9 cellular contexts compared by ENCODE assay signal in the genomic region with DNA sequence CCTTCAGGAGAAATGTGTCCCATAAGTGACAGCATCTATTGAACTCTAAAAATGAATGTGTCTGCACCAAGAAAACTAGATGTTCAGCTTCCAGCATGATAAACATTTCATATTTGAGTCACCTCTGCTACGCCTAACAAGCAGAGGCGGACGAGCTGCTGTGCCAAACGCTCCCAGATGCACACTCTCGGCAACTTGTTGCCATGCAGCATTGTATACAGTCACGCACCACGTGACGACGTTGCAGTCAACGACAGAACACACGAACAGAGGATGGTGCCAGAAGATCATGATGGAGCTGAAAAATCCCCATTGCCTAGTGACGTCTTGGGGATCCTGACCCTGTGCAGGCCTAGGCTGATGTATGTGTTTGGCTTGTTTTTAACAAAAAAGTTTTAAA.
DNase-seq lines count a peak whose midpoint lies in the region; ATAC-seq, FAIRE-seq and TF ChIP-seq lines count a peak whose summit lies in the region.
"Had no signal": no experiment of that assay in that cellular context is flagged by ENCODE, and none has a peak within 500 bp of the region (broad histone marks: within the 10 kb centered on the region; RNA-seq: fewer than 3 reads in every experiment).

No MANE protein-coding gene starts in this region.

- H3K4me1 Mint-ChIP-seq in HFFc6 (ENCODE audit: low read depth), result peaks cover 17% of the 10 kb centered on the region

- WGBS in pancreas, 2 donors, result 68 to 74% methylated on average over 12 of the region's 12 CpGs

- intact Hi-C loops in pancreas (cut with DNase I), result no loop called here

- no peak overlapping the region for H3K4me3 Mint-ChIP-seq in HFFc6

- DNase-seq in GM06990 (ENCODE audit: extremely low read depth, insufficient read length) (peak; percentile 63), NCI-H1105 (lab: John Stamatoyannopoulos, UW) (peak; percentile 92), astrocyte of the hippocampus (ENCODE audit: low read depth, low spot score) (peak; percentile 80), pancreas (no peak), HFFc6 (no peak), mesenteric fat pad (ENCODE audit: low spot score) (no peak), NCI-H187 treated with DMSO at 0.1 percent for 48 hours (lab: John Stamatoyannopoulos, UW) (no peak)

- H3K4me3 ChIP-seq in GM06990 (replicated peaks; ENCODE audit: low read depth, low read length) (no peak overlapping the region), pancreas (no peak overlapping the region)
- H3K4me3 ChIP-seq: SJSA1 had no signal

- TF ChIP-seq CTCF in GM06990 (IDR thresholded peaks at IDR 0.05; ENCODE audit: insufficient read depth, low read length, poor library complexity, severe bottlenecking) (peak; percentile 6), pancreas (IDR thresholded peaks at IDR 0.05) (no peak), HFFc6 (IDR thresholded peaks at IDR 0.05) (no peak)

- H3K36me3 ChIP-seq in GM06990 (ENCODE audit: control insufficient read depth, insufficient read depth, low read length) (no peaks in the 10 kb centered on the region), pancreas (no peaks in the 10 kb centered on the region)
- H3K36me3 ChIP-seq: SJSA1 had no signal

- H3K27ac Mint-ChIP-seq in HFFc6, result no peak overlapping the region

- FAIRE-seq in pancreas (lab: Jason Lieb, UNC), result no peak

- H3K4me1 ChIP-seq in pancreas, result no peaks in the 10 kb centered on the region
- H3K4me1 ChIP-seq: SJSA1 had no signal

- H3K36me3 Mint-ChIP-seq in HFFc6 (ENCODE audit: low read depth), result peaks cover 6% of the 10 kb centered on the region; the same call in 1 of the 2 replicates

- H3K27me3 Mint-ChIP-seq in HFFc6 (ENCODE audit: insufficient read depth), result peaks cover 1% of the 10 kb centered on the region

- ATAC-seq in pancreas (peak in 3 of 4 donors; percentile 19 to 59 (median 23)), GM21528 (IDR thresholded peaks at IDR 0.05; ENCODE audit: low FRiP score, unreplicated experiment) (no peak)

- no peaks in the 10 kb centered on the region for H3K9me3 ChIP-seq in pancreas
- H3K9me3 ChIP-seq: SJSA1 had no signal

- no peak overlapping the region for H3K27ac ChIP-seq in pancreas
- H3K27ac ChIP-seq: SJSA1 had no signal

- H3K27me3 ChIP-seq in GM06990 (replicated peaks; ENCODE audit: control insufficient read depth, insufficient read depth, low read length) (no peaks in the 10 kb centered on the region), pancreas (no peaks in the 10 kb centered on the region)
- H3K27me3 ChIP-seq: SJSA1 had no signal

- H3K9me3 Mint-ChIP-seq in HFFc6, result no peaks in the 10 kb centered on the region

Comparison
In these comparisons a context has a peak if more than half of its experiments do, and no peak if none do; other contexts are left out.
1. DNase-seq: peak in GM06990 (single experiment), NCI-H1105 (single experiment) and astrocyte of the hippocampus (single experiment); none in pancreas (0 of 6), HFFc6 (single experiment), mesenteric fat pad (single experiment) and NCI-H187 treated with DMSO at 0.1 percent for 48 hours (single experiment).